ENCODE assay signal across 8 cellular contexts in the genomic region with DNA sequence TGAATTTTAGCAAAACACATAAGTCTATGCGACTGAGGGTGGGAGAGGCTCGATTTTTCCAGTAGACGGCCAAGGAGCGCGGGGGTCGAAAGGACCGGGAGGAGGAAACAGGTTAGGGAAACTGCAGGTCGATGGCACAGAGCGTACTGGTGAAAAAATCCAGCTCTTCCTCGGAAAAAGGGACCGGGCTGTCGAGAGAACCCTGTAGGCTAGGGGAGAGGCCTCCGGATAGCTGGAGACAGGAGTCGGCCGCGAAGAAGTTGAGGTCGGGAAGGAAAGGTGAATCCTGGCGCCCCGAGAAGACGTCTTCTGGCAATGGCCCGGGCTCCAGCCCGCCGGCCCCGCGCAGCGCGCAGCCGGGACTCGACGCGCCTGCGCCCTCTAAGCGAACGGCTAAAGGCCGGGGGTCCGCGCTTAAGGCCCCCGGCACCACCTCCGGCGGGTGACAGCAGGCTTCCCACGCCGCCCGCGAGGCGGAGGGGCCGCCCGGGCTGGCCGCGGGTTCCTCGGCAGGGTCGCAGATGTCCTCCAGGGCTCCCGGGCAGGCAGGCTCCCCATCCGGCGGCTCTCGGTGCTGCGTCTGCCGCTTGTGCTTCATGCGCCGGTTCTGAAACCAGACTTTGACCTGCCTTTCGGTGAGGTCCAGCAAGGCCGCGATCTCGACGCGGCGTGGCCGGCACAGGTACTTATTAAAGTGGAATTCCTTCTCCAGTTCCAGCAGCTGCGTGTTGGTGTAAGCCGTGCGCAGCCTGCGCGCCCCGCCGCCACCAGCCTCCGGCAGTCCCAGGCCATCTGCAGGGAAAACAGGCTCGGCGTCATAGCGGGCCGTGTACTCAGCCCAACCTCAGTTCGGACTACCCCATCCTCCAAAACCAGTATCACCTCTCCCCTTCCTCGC. TPM values are rescaled to one million over a fixed set of nuclear protein-coding genes. Genes with fewer than 3 reads are reported as not detected.
DNase-seq lines count a peak whose midpoint lies in the region; ATAC-seq and TF ChIP-seq lines count a peak whose summit lies in the region.

No MANE protein-coding gene starts in this region.

- TF ChIP-seq EP300 in sigmoid colon (IDR thresholded peaks at IDR 0.05), result no peak

- TF ChIP-seq CTCF in RWPE1 (conservative IDR thresholded peaks at IDR 0.05; ENCODE audit: low read depth) (0 out of 2 replicates have a peak, but pooled peaks have one; percentile 9), left ventricle myocardium inferior (IDR thresholded peaks at IDR 0.05; ENCODE audit: borderline replicate concordance) (peak; percentile 38), sigmoid colon (IDR thresholded peaks at IDR 0.05) (peak in 2 of 4 experiments; percentile 15 to 41)

- H3K27ac ChIP-seq in RWPE1 (no peak overlapping the region), left ventricle myocardium inferior (replicated peaks) (peak overlapping the region; percentile 90), sigmoid colon (peak overlapping the region; percentile 94 to 99 (median 96))

- DNase-seq in DMS153 (lab: John Stamatoyannopoulos, UW) (peak; percentile 28), H7 (peak; percentile 87), RWPE1 (ENCODE audit: low spot score) (no peak), left ventricle myocardium inferior (peak; percentile 47), sigmoid colon (peak; percentile 83), pons (ENCODE audit: low spot score) (no peak), Ammon's horn (ENCODE audit: low spot score) (no peak)
- DNase-seq in activated naive CD4-positive, alpha-beta T cell treated with anti-CD3 and anti-CD28 coated beads, Interleukin-2, amount 50 U/mL, for 72 hours (ENCODE audit: low spot score in 2 of 2), result peak; percentile 66 to 71

- H3K27ac Mint-ChIP-seq in activated naive CD4-positive, alpha-beta T cell treated with anti-CD3 and anti-CD28 coated beads, Interleukin-2, amount 50 U/mL, for 72 hours, result peak overlapping the region; percentile 95 to 100

- H3K4me1 ChIP-seq in left ventricle myocardium inferior (peaks cover 46% of the 10 kb centered on the region), sigmoid colon (peaks cover 0 to 52% (median 48%) of the 10 kb centered on the region in 4 donors)

- no peaks in the 10 kb centered on the region for H3K36me3 ChIP-seq in H7 (replicated peaks; ENCODE audit: control insufficient read depth, insufficient read depth, low read length)
- H3K36me3 ChIP-seq in left ventricle myocardium inferior, result no peaks in the 10 kb centered on the region
- H3K36me3 ChIP-seq in sigmoid colon, result peaks cover 0 to 6% (median 2%) of the 10 kb centered on the region in 4 donors

- intact Hi-C loops in left ventricle myocardium inferior (cut with micrococcal nuclease), result no loop called here
- intact Hi-C loops in sigmoid colon (cut with DNase I), result loop anchor here (2.0 kb wide), 1 partner anchor 34 kb away; no protein-coding TSS in a partner anchor

- CTCF ChIA-PET in RWPE1 (lab: Yijun Ruan, JAX), result interaction anchor here (0.6 kb wide), 1 partner anchor 1189 kb away, joined by 3 read pairs; no protein-coding TSS in a partner anchor

- H3K9me3 Mint-ChIP-seq in activated naive CD4-positive, alpha-beta T cell treated with anti-CD3 and anti-CD28 coated beads, Interleukin-2, amount 50 U/mL, for 72 hours, result no peaks in the 10 kb centered on the region

- H3K27me3 ChIP-seq in H7 (ENCODE audit: control insufficient read depth, insufficient read depth, low read length) (peaks cover 87% of the 10 kb centered on the region), left ventricle myocardium inferior (ENCODE audit: low read depth) (peaks cover 100% of the 10 kb centered on the region), sigmoid colon (no peaks in the 10 kb centered on the region)

- no peak for TF ChIP-seq POLR2A in sigmoid colon (IDR thresholded peaks at IDR 0.05)

- 2 to 10% methylated on average over 81 of the region's 81 CpGs for WGBS in sigmoid colon, 2 donors

- POLR2A ChIA-PET in RWPE1 (lab: Yijun Ruan, JAX; ENCODE audit: low non-redundant PET), result no interaction called here

- H3K4me3 ChIP-seq in H7 (ENCODE audit: insufficient read depth, low read depth, low read length) (peak overlapping the region; percentile 58), left ventricle myocardium inferior (peak overlapping the region; percentile 74), sigmoid colon (peak overlapping the region; percentile 72 to 87 (median 84))

- H3K36me3 Mint-ChIP-seq in activated naive CD4-positive, alpha-beta T cell treated with anti-CD3 and anti-CD28 coated beads, Interleukin-2, amount 50 U/mL, for 72 hours, result peaks cover 13 to 33% of the 10 kb centered on the region in 2 donors

- peak; percentile 49 to 70 for ATAC-seq in activated naive CD4-positive, alpha-beta T cell treated with anti-CD3 and anti-CD28 coated beads, Interleukin-2, amount 50 U/mL, for 72 hours

- no peaks in the 10 kb centered on the region for H3K9me3 ChIP-seq in left ventricle myocardium inferior (replicated peaks)
- no peaks in the 10 kb centered on the region for H3K9me3 ChIP-seq in sigmoid colon

RNA-seq across cellular contexts. Expression of a gene that starts 1.7 kb away (rescaled TPM):
- total RNA-seq in H7 (2014; rRNA removed; shearing (Covaris generic)), result 11.8 and 16.1 TPM in 2 replicates
- total RNA-seq in activated naive CD4-positive, alpha-beta T cell treated with anti-CD3 and anti-CD28 coated beads, Interleukin-2, amount 50 U/mL, for 72 hours, result 10 to 100 TPM in 1 of 2 donors, 1 to 10 TPM in 1; 3.2 to 21.7 TPM
- total RNA-seq in left ventricle myocardium inferior (1.9 TPM), sigmoid colon (10 to 100 TPM; 44.9 to 86.1 (median 63.6) TPM)
- polyA plus RNA-seq in sigmoid colon, result 1 to 10 TPM; 1.6 to 7.8 (median 3.0) TPM

RNA-seq across cellular contexts. Expression of a gene that starts 12.4 kb away (rescaled TPM):
- total RNA-seq in H7 (2014; rRNA removed; shearing (Covaris generic)), result 4.5 and 6.4 TPM in 2 replicates
- total RNA-seq in activated naive CD4-positive, alpha-beta T cell treated with anti-CD3 and anti-CD28 coated beads, Interleukin-2, amount 50 U/mL, for 72 hours, result not detected
- total RNA-seq in left ventricle myocardium inferior (not detected), sigmoid colon (under 1 TPM in 1 of 4 donors, not detected in 3; 0.27 TPM)
- polyA plus RNA-seq in sigmoid colon, result under 1 TPM in 2 of 3 donors, not detected in 1; 0.60 to 0.92 TPM

RNA-seq across cellular contexts. Expression of a gene that starts 34.9 kb away (rescaled TPM):
- 0.03 TPM in 1 of 2 replicates, not detected in the other for total RNA-seq in H7 (2014; rRNA removed; shearing (Covaris generic))
- total RNA-seq in activated naive CD4-positive, alpha-beta T cell treated with anti-CD3 and anti-CD28 coated beads, Interleukin-2, amount 50 U/mL, for 72 hours, result 1 to 10 TPM in 1 of 2 donors, under 1 TPM in 1; 0.89 to 3.0 TPM
- total RNA-seq in left ventricle myocardium inferior (0.25 TPM), sigmoid colon (1 to 10 TPM; 4.6 to 8.3 (median 5.4) TPM)
- 1 to 10 TPM in 2 of 3 donors, under 1 TPM in 1; 0.23 to 2.7 (median 1.2) TPM for polyA plus RNA-seq in sigmoid colon

RNA-seq across cellular contexts. Expression of a gene that starts 46.8 kb away (rescaled TPM):
- 4.5 and 6.8 TPM in 2 replicates for total RNA-seq in H7 (2014; rRNA removed; shearing (Covaris generic))
- total RNA-seq in activated naive CD4-positive, alpha-beta T cell treated with anti-CD3 and anti-CD28 coated beads, Interleukin-2, amount 50 U/mL, for 72 hours, result 1 to 10 TPM; 1.6 to 3.1 TPM
- total RNA-seq in left ventricle myocardium inferior (0.91 TPM), sigmoid colon (10 to 100 TPM; 25.3 to 64.3 (median 30.1) TPM)
- 10 to 100 TPM in 2 of 3 donors, 1 to 10 TPM in 1; 6.2 to 16.7 (median 10.2) TPM for polyA plus RNA-seq in sigmoid colon

RNA-seq across cellular contexts. Expression of a gene that starts 50.4 kb away (rescaled TPM):
- not detected in 2 replicates for total RNA-seq in H7 (2014; rRNA removed; shearing (Covaris generic))
- total RNA-seq in activated naive CD4-positive, alpha-beta T cell treated with anti-CD3 and anti-CD28 coated beads, Interleukin-2, amount 50 U/mL, for 72 hours, result not detected
- not detected for total RNA-seq in left ventricle myocardium inferior
- total RNA-seq in sigmoid colon, result 1 to 10 TPM; 1.5 to 2.5 (median 2.1) TPM
- polyA plus RNA-seq in sigmoid colon, result 10 to 100 TPM in 1 of 3 donors, 1 to 10 TPM in 2; 3.2 to 13.9 (median 4.2) TPM

Comparison
In these comparisons a context has a peak if more than half of its experiments do, and no peak if none do; other contexts are left out.
1. DNase-seq: peak in DMS153 (single experiment), H7 (single experiment), activated naive CD4-positive, alpha-beta T cell treated with anti-CD3 and anti-CD28 coated beads, Interleukin-2, amount 50 U/mL, for 72 hours (2 of 2), left ventricle myocardium inferior (single experiment) and sigmoid colon (single experiment); none in RWPE1 (single experiment), pons (single experiment) and Ammon's horn (single experiment).
2. Peak in every context shown above with its lines, with median percentiles within 50 percentile points of each other: H3K4me3 ChIP-seq.